8 cellular contexts compared by ENCODE assay signal in the genomic region with DNA sequence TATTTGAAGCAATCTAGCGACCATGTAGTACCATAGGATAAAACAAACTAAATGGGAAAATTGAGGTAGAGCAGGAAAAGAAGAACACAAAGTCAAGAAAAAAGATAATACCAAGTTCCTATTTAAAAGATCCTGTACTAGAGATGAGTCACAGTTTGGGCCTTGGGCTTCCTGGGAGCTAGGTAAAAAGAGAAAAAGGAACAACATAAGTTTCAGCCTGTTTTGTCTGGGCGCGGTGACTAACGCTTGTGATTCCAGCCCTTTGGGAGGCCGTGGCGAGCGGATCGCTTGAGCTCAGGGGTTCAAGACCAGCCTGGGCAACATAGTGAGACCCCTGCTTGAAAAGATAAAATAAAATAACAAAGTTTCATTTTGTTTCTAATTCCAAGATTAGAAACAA. TPM values are rescaled to one million over a fixed set of nuclear protein-coding genes. Genes with fewer than 3 reads are reported as not detected.
DNase-seq lines count a peak whose midpoint lies in the region; ATAC-seq and TF ChIP-seq lines count a peak whose summit lies in the region.

No MANE protein-coding gene starts in this region.

- peak overlapping the region; percentile 70 for H3K27ac ChIP-seq in osteoblast (ENCODE audit: low read depth, low read length)

- no peaks in the 10 kb centered on the region for H3K27me3 Mint-ChIP-seq in central memory CD8-positive, alpha-beta T cell

- H2AFZ ChIP-seq in osteoblast (ENCODE audit: low read length) = no peak overlapping the region

- H3K27ac Mint-ChIP-seq in central memory CD8-positive, alpha-beta T cell (ENCODE audit: low read depth) = peak overlapping the region; percentile 79

- H3K4me2 ChIP-seq in osteoblast (ENCODE audit: insufficient read depth, low read length) = peak overlapping the region; percentile 82

- H3K27me3 ChIP-seq in osteoblast (ENCODE audit: insufficient read depth, low read length) = no peaks in the 10 kb centered on the region

- no peaks in the 10 kb centered on the region for H3K36me3 ChIP-seq in osteoblast (ENCODE audit: insufficient read depth, low read length)

- no peaks in the 10 kb centered on the region for H3K9me3 ChIP-seq in osteoblast (ENCODE audit: low read depth, low read length)

- DNase-seq in EH (ENCODE audit: low read depth) (peak; percentile 27), NOMO-1 treated with DMSO at 0.1 percent for 48 hours (lab: John Stamatoyannopoulos, UW; ENCODE audit: unreplicated experiment) (peak; percentile 41), osteoblast (ENCODE audit: insufficient read length, low spot score, missing footprints) (no peak), NCI-H748 (lab: John Stamatoyannopoulos, UW; ENCODE audit: unreplicated experiment) (no peak), cerebellar nuclear complex (lab: John Stamatoyannopoulos, UW) (no peak), globus pallidus (ENCODE audit: low spot score) (no peak)
- no peak for DNase-seq in central memory CD8-positive, alpha-beta T cell (ENCODE audit: low spot score in 2 of 2)

- H3K9me3 Mint-ChIP-seq in central memory CD8-positive, alpha-beta T cell = no peaks in the 10 kb centered on the region

- peaks cover 50% of the 10 kb centered on the region for H3K79me2 ChIP-seq in osteoblast (ENCODE audit: insufficient read depth, low read length)

- peak overlapping the region; percentile 88 for H3K4me3 Mint-ChIP-seq in central memory CD8-positive, alpha-beta T cell

- peak overlapping the region; percentile 77 for H3K4me3 ChIP-seq in osteoblast (ENCODE audit: insufficient read depth, low read length)

- peaks cover 31% of the 10 kb centered on the region for H3K4me1 Mint-ChIP-seq in central memory CD8-positive, alpha-beta T cell

- ATAC-seq in central memory CD8-positive, alpha-beta T cell (replicated peaks; ENCODE audit: extremely low read depth, poor library complexity, severe bottlenecking) = no peak
- ATAC-seq in GM19397 (IDR thresholded peaks at IDR 0.05; ENCODE audit: unreplicated experiment) = no peak

- H3K36me3 Mint-ChIP-seq in central memory CD8-positive, alpha-beta T cell (ENCODE audit: insufficient read depth) = peaks cover 7% of the 10 kb centered on the region

- TF ChIP-seq CTCF in osteoblast (IDR thresholded peaks at IDR 0.05; ENCODE audit: extremely low read depth, low read depth, low read length) = no peak

- peaks cover 31% of the 10 kb centered on the region for H3K4me1 ChIP-seq in osteoblast (ENCODE audit: insufficient read depth, low read length)

- H4K20me1 ChIP-seq in osteoblast (ENCODE audit: insufficient read depth, low read length) = peaks cover 3% of the 10 kb centered on the region

RNA-seq across cellular contexts. Expression of a gene that starts 14.0 kb away (rescaled TPM):
- total RNA-seq in osteoblast = under 0.01 TPM in 1 of 2 replicates, not detected in the other

RNA-seq across cellular contexts. Expression of a gene that starts 15.8 kb away (rescaled TPM):
- 65.1 and 95.5 TPM in 2 replicates for total RNA-seq in osteoblast

Comparison
In these comparisons a context has a peak if more than half of its experiments do, and no peak if none do; other contexts are left out.
1. DNase-seq: peak in EH (single experiment) and NOMO-1 treated with DMSO at 0.1 percent for 48 hours (single experiment); none in central memory CD8-positive, alpha-beta T cell (0 of 2), osteoblast (single experiment), NCI-H748 (single experiment), cerebellar nuclear complex (0 of 2) and globus pallidus (single experiment).